In the genomic region with DNA sequence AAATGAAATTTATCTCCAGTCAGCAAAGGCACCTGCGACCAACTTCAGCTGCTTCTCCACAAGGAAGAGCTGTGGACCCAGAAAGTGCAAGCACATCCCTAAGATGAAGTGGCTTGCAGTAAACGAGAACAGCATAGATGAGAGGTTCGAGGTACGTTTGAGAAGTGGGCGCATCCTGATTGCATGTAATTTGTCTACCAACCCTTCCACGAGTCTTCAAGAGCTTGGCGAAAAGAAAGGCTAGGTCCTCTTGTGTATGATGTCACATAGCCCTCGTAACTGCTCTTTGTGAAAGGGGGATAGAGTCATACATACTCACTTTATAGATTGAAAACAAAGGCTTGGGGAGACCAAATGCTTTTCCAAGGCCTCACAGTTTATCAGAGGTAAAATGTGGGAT, we compare ENCODE assay signal across 17 cellular contexts. TPM values are rescaled to one million over a fixed set of nuclear protein-coding genes. Genes with fewer than 3 reads are reported as not detected.
A peak's percentile ranks its signal among the peaks of the same experiment; 100 is the strongest.
DNase-seq lines count a peak whose midpoint lies in the region; ATAC-seq and TF ChIP-seq lines count a peak whose summit lies in the region.
"Had no signal": no experiment of that assay in that cellular context is flagged by ENCODE, and none has a peak within 500 bp of the region (broad histone marks: within the 10 kb centered on the region; RNA-seq: fewer than 3 reads in every experiment).

No MANE protein-coding gene starts in this region.

- peak; percentile 26 for ATAC-seq in T-helper 17 cell
- ATAC-seq in GM21619 (IDR thresholded peaks at IDR 0.05; ENCODE audit: unreplicated experiment) = no peak

- intact Hi-C loops in uterus (cut with DNase I; ENCODE audit: low total_unique reads) = no loop called here

- peak overlapping the region; percentile 86 for H3K27ac ChIP-seq in effector memory CD4-positive, alpha-beta T cell (ENCODE audit: insufficient read depth, low read length, poor library complexity, severe bottlenecking)
- peak overlapping the region; percentile 40 to 49 for H3K27ac ChIP-seq in uterus
- H3K27ac ChIP-seq: cardiac muscle cell, parathyroid adenoma, SJSA1, WERI-Rb-1 had no signal

- no peaks in the 10 kb centered on the region for H3K27me3 ChIP-seq in effector memory CD4-positive, alpha-beta T cell (replicated peaks; ENCODE audit: control insufficient read depth, insufficient read depth, low read length, poor library complexity, severe bottlenecking)
- no peaks in the 10 kb centered on the region for H3K27me3 ChIP-seq in uterus
- H3K27me3 ChIP-seq: cardiac muscle cell, gastroesophageal sphincter, SJSA1, testis had no signal

- H3K4me1 Mint-ChIP-seq in activated naive CD4-positive, alpha-beta T cell treated with anti-CD3 and anti-CD28 coated beads, Interleukin-2, amount 50 U/mL, for 24 hours = peaks cover 83% of the 10 kb centered on the region
- peaks cover 49% of the 10 kb centered on the region for H3K4me1 Mint-ChIP-seq in T-helper 17 cell

- no peaks in the 10 kb centered on the region for H3K36me3 Mint-ChIP-seq in activated naive CD4-positive, alpha-beta T cell treated with anti-CD3 and anti-CD28 coated beads, Interleukin-2, amount 50 U/mL, for 24 hours
- H3K36me3 Mint-ChIP-seq in T-helper 17 cell (ENCODE audit: low read depth) = no peaks in the 10 kb centered on the region

- H3K4me3 ChIP-seq in effector memory CD4-positive, alpha-beta T cell (ENCODE audit: insufficient read depth, low read depth, low read length, poor library complexity, severe bottlenecking) = peak overlapping the region; percentile 1
- H3K4me3 ChIP-seq in uterus = no peak overlapping the region
- H3K4me3 ChIP-seq: cardiac muscle cell, gastroesophageal sphincter, SJSA1, testis had no signal

- no peak for TF ChIP-seq POLR2A in uterus (IDR thresholded peaks at IDR 0.05)

- no peaks in the 10 kb centered on the region for H3K9me3 Mint-ChIP-seq in activated naive CD4-positive, alpha-beta T cell treated with anti-CD3 and anti-CD28 coated beads, Interleukin-2, amount 50 U/mL, for 24 hours

- TF ChIP-seq CTCF in uterus (IDR thresholded peaks at IDR 0.05) = no peak

- H3K9me3 ChIP-seq in T-helper 17 cell (ENCODE audit: control insufficient read depth, low read length, poor library complexity, severe bottlenecking) (no peaks in the 10 kb centered on the region), uterus (no peaks in the 10 kb centered on the region)
- no peaks in the 10 kb centered on the region for H3K9me3 ChIP-seq in effector memory CD4-positive, alpha-beta T cell (ENCODE audit: control insufficient read depth, low read length)
- H3K9me3 ChIP-seq: gastroesophageal sphincter, SJSA1, testis had no signal

- no peaks in the 10 kb centered on the region for H3K36me3 ChIP-seq in effector memory CD4-positive, alpha-beta T cell (ENCODE audit: control insufficient read depth, insufficient read depth, low read length)
- no peaks in the 10 kb centered on the region for H3K36me3 ChIP-seq in uterus
- H3K36me3 ChIP-seq: cardiac muscle cell, gastroesophageal sphincter, SJSA1, WERI-Rb-1 had no signal

- DNase-seq in activated naive CD4-positive, alpha-beta T cell treated with Interleukin-2 at 50 U/mL for 16 hours = no peak
- DNase-seq in T-helper 17 cell (no peak), uterus (no peak), DMS153 (lab: John Stamatoyannopoulos, UW) (no peak), D341Med (ENCODE audit: low spot score) (no peak)
- no peak for DNase-seq in effector memory CD4-positive, alpha-beta T cell
- DNase-seq: DMS79 treated with DMSO at 0.1 percent for 48 hours, midbrain, NCI-H2171 treated with DMSO at 0.1 percent for 48 hours, WERI-Rb-1 had no signal

- peak overlapping the region; percentile 97 for H3K27ac Mint-ChIP-seq in activated naive CD4-positive, alpha-beta T cell treated with anti-CD3 and anti-CD28 coated beads, Interleukin-2, amount 50 U/mL, for 24 hours
- H3K27ac Mint-ChIP-seq in T-helper 17 cell = peak overlapping the region; percentile 96

- no peaks in the 10 kb centered on the region for H3K27me3 Mint-ChIP-seq in activated naive CD4-positive, alpha-beta T cell treated with anti-CD3 and anti-CD28 coated beads, Interleukin-2, amount 50 U/mL, for 24 hours
- H3K27me3 Mint-ChIP-seq in T-helper 17 cell = no peaks in the 10 kb centered on the region

- peak overlapping the region; percentile 92 for H3K4me3 Mint-ChIP-seq in activated naive CD4-positive, alpha-beta T cell treated with anti-CD3 and anti-CD28 coated beads, Interleukin-2, amount 50 U/mL, for 24 hours
- peak overlapping the region; percentile 93 for H3K4me3 Mint-ChIP-seq in T-helper 17 cell

- H3K4me1 ChIP-seq in effector memory CD4-positive, alpha-beta T cell (ENCODE audit: control insufficient read depth, insufficient read depth, low read length, poor library complexity, severe bottlenecking) = peaks cover 39% of the 10 kb centered on the region
- H3K4me1 ChIP-seq in uterus = peaks cover 0 to 15% of the 10 kb centered on the region in 2 donors
- H3K4me1 ChIP-seq: parathyroid adenoma, SJSA1 had no signal

RNA-seq across cellular contexts. Expression of a gene that starts 6.0 kb away (rescaled TPM):
- total RNA-seq in T-helper 17 cell (100 to 1,000 TPM; 304 to 333 TPM), uterus (10 to 100 TPM in 3 of 4 donors, 1 to 10 TPM in 1; 1.3 to 19.1 (median 11.2) TPM)
- total RNA-seq: cardiac muscle cell had no signal

Comparison
In these comparisons a context has a peak if more than half of its experiments do, and no peak if none do; other contexts are left out.
1. RNA of a gene that starts 6.0 kb away (total RNA-seq): 304 to 333 TPM in T-helper 17 cell; 1.3 to 19.1 TPM in uterus; every median in the first group is over 10 times any median in the second.